Comparison of ENCODE assay signal across 17 cellular contexts in genomic region chr20:48724891-48725588, GRCh38.
A peak's percentile ranks its signal among the peaks of the same experiment; 100 is the strongest.
DNase-seq lines count a peak whose midpoint lies in the region; ATAC-seq and TF ChIP-seq lines count a peak whose summit lies in the region.
"Had no signal": no experiment of that assay in that cellular context is flagged by ENCODE, and none has a peak within 500 bp of the region (broad histone marks: within the 10 kb centered on the region; RNA-seq: fewer than 3 reads in every experiment).

No MANE protein-coding gene starts in this region.

- intact Hi-C loops in activated CD4-positive, alpha-beta memory T cell treated with anti-CD3 and anti-CD28 coated beads for 36 hours (cut with micrococcal nuclease), result no loop called here

- H3K9me3 ChIP-seq in thoracic aorta, result no peaks in the 10 kb centered on the region
- H3K9me3 ChIP-seq: lower lobe of right lung, Peyer's patch had no signal

- peaks cover 56% of the 10 kb centered on the region for H3K4me1 Mint-ChIP-seq in activated T-cell treated with anti-CD3 and anti-CD28 coated beads, Interleukin-2, amount 50 U/mL, for 24 hours (ENCODE audit: low read depth)
- H3K4me1 Mint-ChIP-seq in activated CD4-positive, alpha-beta memory T cell treated with anti-CD3 and anti-CD28 coated beads for 36 hours (ENCODE audit: low read depth), result peaks cover 49% of the 10 kb centered on the region
- peaks cover 52% of the 10 kb centered on the region for H3K4me1 Mint-ChIP-seq in glutamatergic neuron (ENCODE audit: low read depth, unreplicated experiment)

- no peaks in the 10 kb centered on the region for H3K36me3 ChIP-seq in thoracic aorta
- H3K36me3 ChIP-seq: Peyer's patch had no signal

- ATAC-seq in thoracic aorta (ENCODE audit: insufficient number of reproducible peaks, low FRiP score, low read depth) (no peak), HG03139 (IDR thresholded peaks at IDR 0.05; ENCODE audit: unreplicated experiment) (no peak)
- ATAC-seq: lower lobe of right lung, right cardiac atrium had no signal

- peak overlapping the region; percentile 65 for H3K27ac Mint-ChIP-seq in activated T-cell treated with anti-CD3 and anti-CD28 coated beads, Interleukin-2, amount 50 U/mL, for 24 hours
- H3K27ac Mint-ChIP-seq in activated CD4-positive, alpha-beta memory T cell treated with anti-CD3 and anti-CD28 coated beads for 36 hours, result peak overlapping the region; percentile 11
- H3K27ac Mint-ChIP-seq in glutamatergic neuron (ENCODE audit: unreplicated experiment), result peak overlapping the region; percentile 65
- H3K27ac Mint-ChIP-seq: GM23338 had no signal

- H3K36me3 Mint-ChIP-seq in activated T-cell treated with anti-CD3 and anti-CD28 coated beads, Interleukin-2, amount 50 U/mL, for 24 hours (ENCODE audit: low read depth), result peaks cover 73% of the 10 kb centered on the region
- H3K36me3 Mint-ChIP-seq in activated CD4-positive, alpha-beta memory T cell treated with anti-CD3 and anti-CD28 coated beads for 36 hours, result peaks cover 37% of the 10 kb centered on the region
- peaks cover 12% of the 10 kb centered on the region for H3K36me3 Mint-ChIP-seq in glutamatergic neuron (ENCODE audit: unreplicated experiment)

- POLR2A ChIA-PET in activated CD4-positive, alpha-beta memory T cell treated with anti-CD3 and anti-CD28 coated beads for 36 hours (lab: Charles Lee), result no interaction called here

- no peak for DNase-seq in activated T-cell treated with anti-CD3 and anti-CD28 coated beads, Interleukin-2, amount 50 U/mL, for 24 hours
- DNase-seq in activated T-cell treated with anti-CD3 and anti-CD28 coated beads, Interleukin-2, amount 50 U/mL, for 1 hour, result no peak
- DNase-seq in activated CD4-positive, alpha-beta memory T cell treated with anti-CD3 and anti-CD28 coated beads for 36 hours, result no peak
- DNase-seq in glutamatergic neuron (no peak), thoracic aorta (ENCODE audit: low spot score) (no peak), NCI-H1417 (lab: John Stamatoyannopoulos, UW) (no peak), LoVo (ENCODE audit: low spot score) (no peak)
- DNase-seq: activated CD4-positive, alpha-beta T cell treated with anti-CD3 and anti-CD28 coated beads for 48 hours; activated effector memory CD4-positive, alpha-beta T cell treated with anti-CD3 and anti-CD28 coated beads, Interleukin-2, amount 50 U/mL, for 16 hours; lower lobe of right lung; NCI-H1694; Peyer's patch; right cardiac atrium; stimulated activated CD4-positive, alpha-beta T cell treated with anti-CD3 and anti-CD28 coated beads, Interleukin-4, amount 100 ng/mL, for 1 hour had no signal

- no peaks in the 10 kb centered on the region for H3K27me3 Mint-ChIP-seq in activated T-cell treated with anti-CD3 and anti-CD28 coated beads, Interleukin-2, amount 50 U/mL, for 24 hours
- no peaks in the 10 kb centered on the region for H3K27me3 Mint-ChIP-seq in activated CD4-positive, alpha-beta memory T cell treated with anti-CD3 and anti-CD28 coated beads for 36 hours
- H3K27me3 Mint-ChIP-seq in glutamatergic neuron (ENCODE audit: unreplicated experiment), result peaks cover 23% of the 10 kb centered on the region

- CTCF ChIA-PET in activated CD4-positive, alpha-beta memory T cell treated with anti-CD3 and anti-CD28 coated beads for 36 hours (lab: Charles Lee), result interaction anchor here (0.5 to 1.1 kb wide), 2 partner anchors 67 to 105 kb away, joined by 3 read pairs; no protein-coding TSS in a partner anchor

- peaks cover 49 to 67% of the 10 kb centered on the region in 2 donors for H3K4me1 ChIP-seq in thoracic aorta (ENCODE audit: control insufficient read depth in 1 of 2, low read depth in 2 of 2)

- H3K27ac ChIP-seq in thoracic aorta, result peak overlapping the region; percentile 99 to 100
- H3K27ac ChIP-seq: lower lobe of right lung had no signal

- TF ChIP-seq CTCF in glutamatergic neuron (IDR thresholded peaks at IDR 0.05; ENCODE audit: partially characterized antibody, unreplicated experiment), result no peak
- TF ChIP-seq CTCF in thoracic aorta (IDR thresholded peaks at IDR 0.05), result no peak

- H3K9me3 Mint-ChIP-seq in activated T-cell treated with anti-CD3 and anti-CD28 coated beads, Interleukin-2, amount 50 U/mL, for 24 hours, result no peaks in the 10 kb centered on the region
- no peaks in the 10 kb centered on the region for H3K9me3 Mint-ChIP-seq in activated CD4-positive, alpha-beta memory T cell treated with anti-CD3 and anti-CD28 coated beads for 36 hours
- H3K9me3 Mint-ChIP-seq in glutamatergic neuron (ENCODE audit: unreplicated experiment), result peaks cover 19% of the 10 kb centered on the region
- H3K9me3 Mint-ChIP-seq: GM23338 had no signal

- no peak overlapping the region for H3K4me3 Mint-ChIP-seq in activated T-cell treated with anti-CD3 and anti-CD28 coated beads, Interleukin-2, amount 50 U/mL, for 24 hours
- H3K4me3 Mint-ChIP-seq in activated CD4-positive, alpha-beta memory T cell treated with anti-CD3 and anti-CD28 coated beads for 36 hours, result no peak overlapping the region
- no peak overlapping the region for H3K4me3 Mint-ChIP-seq in glutamatergic neuron (ENCODE audit: unreplicated experiment)
- H3K4me3 Mint-ChIP-seq: GM23338 had no signal

- no peaks in the 10 kb centered on the region for H3K27me3 ChIP-seq in thoracic aorta (replicated peaks; ENCODE audit: insufficient read depth)
- H3K27me3 ChIP-seq: Peyer's patch had no signal

- no peak overlapping the region for H3K4me3 ChIP-seq in thoracic aorta
- H3K4me3 ChIP-seq: GM23338, K562, lower lobe of right lung, Peyer's patch had no signal

Comparison
In these comparisons a context has a peak if more than half of its experiments do, and no peak if none do; other contexts are left out.
1. H3K27ac Mint-ChIP-seq: peak in every context shown above with its lines; median percentile 65 in activated T-cell treated with anti-CD3 and anti-CD28 coated beads, Interleukin-2, amount 50 U/mL, for 24 hours; 65 in glutamatergic neuron; 11 in activated CD4-positive, alpha-beta memory T cell treated with anti-CD3 and anti-CD28 coated beads for 36 hours.